8 cellular contexts compared by ENCODE assay signal in the genomic region with DNA sequence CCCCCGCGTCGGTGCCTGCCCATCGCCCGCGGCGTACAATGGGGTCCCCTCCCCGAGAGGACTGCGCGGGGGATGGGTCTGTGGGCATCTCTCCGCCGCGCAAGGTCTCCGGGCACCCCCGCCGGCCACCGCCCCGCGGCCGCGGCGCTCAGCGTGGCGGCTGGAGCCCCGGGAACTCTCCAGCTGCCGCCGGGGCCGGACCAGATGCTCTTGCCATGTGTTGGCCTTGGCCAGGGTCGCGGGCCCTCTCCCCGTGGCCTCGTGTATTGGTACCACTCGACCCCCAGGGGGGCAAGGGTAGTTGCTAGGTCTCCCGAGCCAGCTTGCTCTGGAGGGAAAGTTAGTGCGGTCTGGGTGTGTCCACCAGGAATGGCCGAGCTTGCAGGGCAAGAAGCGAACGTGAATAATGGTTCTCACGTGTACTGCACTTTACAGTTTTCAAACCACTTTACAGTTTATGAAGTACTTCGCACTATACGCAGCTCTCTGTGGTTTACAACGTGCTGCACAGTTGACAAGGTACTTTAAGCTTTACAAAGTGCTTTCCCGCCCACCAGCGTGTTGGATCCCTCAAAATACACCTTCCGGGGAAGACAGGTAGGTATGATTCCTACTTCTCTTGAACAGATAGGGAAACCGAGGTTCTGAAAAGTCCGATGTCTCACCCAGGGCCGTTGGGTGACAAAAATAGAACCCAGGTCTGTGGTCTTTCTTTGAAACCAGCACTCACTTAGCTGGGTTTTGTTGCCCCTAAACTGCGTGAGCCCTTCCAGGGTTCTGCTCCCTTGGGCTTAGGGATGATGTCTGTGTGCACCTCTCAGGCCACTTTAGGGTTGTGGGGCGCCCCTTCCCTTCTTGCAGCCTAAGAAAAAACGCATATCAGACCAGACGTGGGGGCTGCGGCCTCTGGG.
DNase-seq lines count a peak whose midpoint lies in the region; ATAC-seq lines count a peak whose summit lies in the region.

No MANE protein-coding gene starts in this region.

- peak overlapping the region; percentile 38; the same call in 1 of the 2 replicates for H3K4me3 ChIP-seq in SK-N-MC
- peak overlapping the region; percentile 63 for H3K4me3 ChIP-seq in skeletal muscle cell (ENCODE audit: low read depth, low read length)

- no peak overlapping the region for H3K27ac ChIP-seq in SK-N-MC

- peak; percentile 15 for DNase-seq in NCI-H146 (lab: John Stamatoyannopoulos, UW)
- no peak for DNase-seq in NCI-H146 treated with DMSO at 0.1 percent for 48 hours (lab: John Stamatoyannopoulos, UW; ENCODE audit: unreplicated experiment)
- no peak for DNase-seq in SK-N-MC (ENCODE audit: low read depth, low spot score)
- peak; percentile 29 for DNase-seq in glomerular visceral epithelial cell (ENCODE audit: extremely low spot score)
- no peak for DNase-seq in skeletal muscle cell (ENCODE audit: low read depth)
- DNase-seq in amniotic stem cell (lab: John Stamatoyannopoulos, UW), result no peak
- DNase-seq in GDM1 (lab: John Stamatoyannopoulos, UW), result no peak

- no peak for ATAC-seq in GM21515 (IDR thresholded peaks at IDR 0.05; ENCODE audit: unreplicated experiment)

- no peaks in the 10 kb centered on the region for H3K36me3 ChIP-seq in SK-N-MC (ENCODE audit: insufficient read depth, low read length)

- H3K9ac ChIP-seq in SK-N-MC (ENCODE audit: insufficient read length), result no peak overlapping the region

- H3K9me3 ChIP-seq in SK-N-MC (ENCODE audit: low read depth, low read length), result no peaks in the 10 kb centered on the region

Comparison
In these comparisons a context has a peak if more than half of its experiments do, and no peak if none do; other contexts are left out.
1. DNase-seq: peak in NCI-H146 (single experiment) and glomerular visceral epithelial cell (single experiment); none in NCI-H146 treated with DMSO at 0.1 percent for 48 hours (single experiment), SK-N-MC (single experiment), skeletal muscle cell (single experiment), amniotic stem cell (single experiment) and GDM1 (single experiment).